In genomic region chr12:103053089-103053488, GRCh38 we compare ENCODE assay signal across 21 cellular contexts.
DNase-seq lines count a peak whose midpoint lies in the region; ATAC-seq, FAIRE-seq and TF ChIP-seq lines count a peak whose summit lies in the region.
"Had no signal": no experiment of that assay in that cellular context is flagged by ENCODE, and none has a peak within 500 bp of the region (broad histone marks: within the 10 kb centered on the region; RNA-seq: fewer than 3 reads in every experiment).

No MANE protein-coding gene starts in this region.

- no peak overlapping the region for H3K14ac ChIP-seq in H1 (ENCODE audit: insufficient read length)

- no peak overlapping the region for H2BK20ac ChIP-seq in H1 (ENCODE audit: low read length)

- no peaks in the 10 kb centered on the region for H3K4me1 ChIP-seq in HepG2 (ENCODE audit: insufficient read depth, low read length)
- H3K4me1 ChIP-seq in right lobe of liver, result no peaks in the 10 kb centered on the region
- H3K4me1 ChIP-seq in PC-9 (replicated peaks; ENCODE audit: insufficient read depth), result no peaks in the 10 kb centered on the region
- H3K4me1 ChIP-seq in H1 (replicated peaks in 1 of 4; ENCODE audit: control insufficient read depth in 3 of 4, insufficient read depth in 4 of 4, low read length in 3 of 4), result no peaks in the 10 kb centered on the region
- H3K4me1 ChIP-seq in kidney (ENCODE audit: control insufficient read depth in 1 of 2, insufficient read depth in 1 of 2, low read depth in 1 of 2, low read length in 2 of 2), result no peaks in the 10 kb centered on the region
- H3K4me1 ChIP-seq in gastroesophageal sphincter, result no peaks in the 10 kb centered on the region
- H3K4me1 ChIP-seq: A549; BLaER1 treated with 17β-estradiol and CSF1 and Interleukin-3, amounts not matched to agents 10 nM and 100 nM; Caco-2 had no signal

- H3K36me3 ChIP-seq in HepG2 (replicated peaks in 1 of 2; ENCODE audit: control insufficient read depth in 1 of 2, insufficient read depth in 2 of 2, low read length in 2 of 2), result no peaks in the 10 kb centered on the region
- no peaks in the 10 kb centered on the region for H3K36me3 ChIP-seq in right lobe of liver
- H3K36me3 ChIP-seq in PC-9 (ENCODE audit: low read depth), result no peaks in the 10 kb centered on the region
- H3K36me3 ChIP-seq in H1 (ENCODE audit: control insufficient read depth in 2 of 4, insufficient read depth in 4 of 4, low read length in 3 of 4), result no peaks in the 10 kb centered on the region
- no peaks in the 10 kb centered on the region for H3K36me3 ChIP-seq in kidney (ENCODE audit: control insufficient read depth in 1 of 2, insufficient read depth in 2 of 2, low read length in 2 of 2)
- H3K36me3 ChIP-seq in gastroesophageal sphincter, result no peaks in the 10 kb centered on the region
- H3K36me3 ChIP-seq: BLaER1 treated with 17β-estradiol and CSF1 and Interleukin-3, amounts not matched to agents 10 nM and 100 nM had no signal

- no peak overlapping the region for H3K4me3 ChIP-seq in HepG2 (replicated peaks in 1 of 3; ENCODE audit: insufficient read depth in 1 of 3, low read depth in 2 of 3, low read length in 3 of 3)
- H3K4me3 ChIP-seq in right lobe of liver, result no peak overlapping the region
- H3K4me3 ChIP-seq in PC-9, result no peak overlapping the region
- H3K4me3 ChIP-seq in H1 (ENCODE audit: extremely low read depth in 1 of 4, insufficient read depth in 2 of 4, low read depth in 3 of 4, low read length in 4 of 4), result no peak overlapping the region
- H3K4me3 ChIP-seq in kidney (ENCODE audit: low read length in 2 of 2), result no peak overlapping the region
- H3K4me3 ChIP-seq in gastroesophageal sphincter, result no peak overlapping the region
- H3K4me3 ChIP-seq: A549; BLaER1 treated with 17β-estradiol and CSF1 and Interleukin-3, amounts not matched to agents 10 nM and 100 nM had no signal

- TF ChIP-seq EP300 in HepG2 (IDR thresholded peaks at IDR 0.05; ENCODE audit: low read depth in 2 of 2, low read length in 2 of 2) (no peak), HepG2 (CRISPR knock-in tag; IDR thresholded peaks at IDR 0.05; ENCODE audit: borderline replicate concordance) (no peak), H1 (IDR thresholded peaks at IDR 0.05; ENCODE audit: borderline replicate concordance in 1 of 2, low read depth in 2 of 2, low read length in 2 of 2) (no peak), gastroesophageal sphincter (IDR thresholded peaks at IDR 0.05) (no peak)

- TF ChIP-seq CTCF in HepG2 (CRISPR knock-in tag; IDR thresholded peaks at IDR 0.05) (no peak), right lobe of liver (IDR thresholded peaks at IDR 0.05) (no peak), PC-9 (conservative IDR thresholded peaks at IDR 0.05) (no peak), H1 (IDR thresholded peaks at IDR 0.05; ENCODE audit: control extremely low read depth in 1 of 3, insufficient read depth in 1 of 3, low read depth in 1 of 3, low read length in 3 of 3) (no peak), kidney (IDR thresholded peaks at IDR 0.05; ENCODE audit: borderline replicate concordance, extremely low read depth, insufficient read depth) (no peak), gastroesophageal sphincter (IDR thresholded peaks at IDR 0.05) (no peak)

- H4K8ac ChIP-seq in H1 (ENCODE audit: extremely low read depth, insufficient read depth, low read length), result no peak overlapping the region

- H2AFZ ChIP-seq in HepG2 (ENCODE audit: low read length), result no peak overlapping the region
- H2AFZ ChIP-seq in PC-9, result peak overlapping the region; percentile 62
- H2AFZ ChIP-seq in H1 (ENCODE audit: low read length), result no peak overlapping the region

- H4K5ac ChIP-seq in H1 (ENCODE audit: insufficient read length, low read depth, low read length), result no peak overlapping the region

- no peaks in the 10 kb centered on the region for H3K9me2 ChIP-seq in PC-9 (ENCODE audit: insufficient read depth)

- no TSS peak for BruUV-seq in HepG2 (replicated peaks; lab: Mats Ljungman, UMichigan)
- no TSS peak for BruUV-seq in PC-9 (replicated peaks; lab: Mats Ljungman, UMichigan)

- no peak overlapping the region for H2BK120ac ChIP-seq in H1 (replicated peaks; ENCODE audit: low read depth, low read length)

- no peak for FAIRE-seq in HepG2 (lab: Jason Lieb, UNC)
- no peak for FAIRE-seq in H1 (lab: Jason Lieb, UNC)
- no peak for FAIRE-seq in kidney (lab: Jason Lieb, UNC)
- FAIRE-seq: A549, D721Med, G401.6, GM12891 had no signal

- POLR2A ChIA-PET in HepG2 (lab: Yijun Ruan, JAX) (no interaction called here), PC-9 (lab: Charles Lee; ENCODE audit: unreplicated experiment) (no interaction called here), H1 (lab: Charles Lee; ENCODE audit: partially characterized antibody) (no interaction called here)

- no peak for DNase-seq in HepG2 (ENCODE audit: low spot score)
- no peak for DNase-seq in right lobe of liver
- no peak for DNase-seq in PC-9
- DNase-seq in H1 (ENCODE audit: low read depth in 1 of 2, low spot score in 2 of 2), result no peak
- DNase-seq in NCI-H345 treated with DMSO at 0.1 percent for 48 hours (lab: John Stamatoyannopoulos, UW; ENCODE audit: unreplicated experiment), result no peak
- DNase-seq in kidney, result no peak
- DNase-seq: AML-193; Caco-2; Calu3; CD4-positive, alpha-beta T cell; CD8-positive, alpha-beta T cell; DMS79 treated with DMSO at 0.1 percent for 48 hours; GF-D8 had no signal

- H3K27ac ChIP-seq in HepG2 (ENCODE audit: extremely low read length, insufficient read depth, low read length) (no peak overlapping the region), right lobe of liver (no peak overlapping the region), PC-9 (no peak overlapping the region), H1 (ENCODE audit: low read depth, low read length) (no peak overlapping the region), kidney (ENCODE audit: low read depth in 2 of 2, low read length in 2 of 2) (no peak overlapping the region), gastroesophageal sphincter (no peak overlapping the region)
- H3K27ac ChIP-seq: 22Rv1; A549; BLaER1 treated with 17β-estradiol and CSF1 and Interleukin-3, amounts not matched to agents 10 nM and 100 nM; C4-2B had no signal

- H3K9ac ChIP-seq in HepG2 (ENCODE audit: insufficient read depth, low read depth, low read length) (no peak overlapping the region), H1 (replicated peaks in 1 of 4; ENCODE audit: extremely low read depth in 1 of 4, low read depth in 3 of 4, low read length in 3 of 4) (no peak overlapping the region), kidney (ENCODE audit: low read length in 2 of 2) (no peak overlapping the region)
- H3K9ac ChIP-seq: BLaER1 treated with 17β-estradiol and CSF1 and Interleukin-3, amounts not matched to agents 10 nM and 100 nM had no signal

- no peaks in the 10 kb centered on the region for H4K20me1 ChIP-seq in HepG2 (ENCODE audit: insufficient read depth, low read length)
- no peaks in the 10 kb centered on the region for H4K20me1 ChIP-seq in PC-9 (ENCODE audit: insufficient read depth)
- H4K20me1 ChIP-seq in H1 (replicated peaks in 1 of 2; ENCODE audit: control insufficient read depth in 1 of 2, insufficient read depth in 2 of 2, low read length in 2 of 2), result no peaks in the 10 kb centered on the region
- H4K20me1 ChIP-seq: BLaER1 treated with 17β-estradiol and CSF1 and Interleukin-3, amounts not matched to agents 10 nM and 100 nM had no signal

- H3K27me3 ChIP-seq in HepG2 (ENCODE audit: control insufficient read depth in 1 of 2, insufficient read depth in 2 of 2, low read length in 2 of 2) (no peaks in the 10 kb centered on the region), right lobe of liver (no peaks in the 10 kb centered on the region), PC-9 (ENCODE audit: insufficient read depth, low read depth) (no peaks in the 10 kb centered on the region), H1 (replicated peaks in 1 of 4; ENCODE audit: control insufficient read depth in 3 of 4, extremely low read depth in 1 of 4, insufficient read depth in 3 of 4, low read length in 3 of 4) (no peaks in the 10 kb centered on the region), gastroesophageal sphincter (no peaks in the 10 kb centered on the region)
- H3K27me3 ChIP-seq: BLaER1 treated with 17β-estradiol and CSF1 and Interleukin-3, amounts not matched to agents 10 nM and 100 nM had no signal

- in situ Hi-C loops in HepG2 (cut with HindIII; ENCODE audit: extremely low pct_ligation_motif_present, low pct_unique_long_range_greater_than_20kb), result no loop called here

- no peak overlapping the region for H4K91ac ChIP-seq in H1 (replicated peaks; ENCODE audit: insufficient read length, low read length)

- H3K79me2 ChIP-seq in HepG2 (ENCODE audit: insufficient read depth, low read length), result no peaks in the 10 kb centered on the region
- H3K79me2 ChIP-seq in PC-9 (ENCODE audit: low read depth), result no peaks in the 10 kb centered on the region
- H3K79me2 ChIP-seq in H1 (ENCODE audit: control insufficient read depth in 1 of 2, insufficient read depth in 2 of 2, low read length in 2 of 2), result no peaks in the 10 kb centered on the region

- no peak overlapping the region for H2BK15ac ChIP-seq in H1 (ENCODE audit: low read length)

- no peaks in the 10 kb centered on the region for H3F3A ChIP-seq in PC-9 (ENCODE audit: insufficient read depth, low read depth)

- no peak overlapping the region for H2BK5ac ChIP-seq in H1 (ENCODE audit: low read depth, low read length)

- no peak overlapping the region for H3K23ac ChIP-seq in H1 (ENCODE audit: insufficient read length)

- ATAC-seq in HepG2 (no peak), right lobe of liver (no peak), gastroesophageal sphincter (no peak)
- ATAC-seq: A549; CD8-positive, alpha-beta T cell had no signal

- intact Hi-C loops in HepG2 (cut with micrococcal nuclease; ENCODE audit: unreplicated experiment) (no loop called here), right lobe of liver (cut with DNase I) (no loop called here), PC-9 (cut with micrococcal nuclease; ENCODE audit: unreplicated experiment) (no loop called here), kidney (cut with DNase I) (no loop called here)

- no peak overlapping the region for H3K56ac ChIP-seq in H1 (replicated peaks; ENCODE audit: insufficient read length, low read depth, low read length)

- CTCF ChIA-PET in HepG2 (lab: Yijun Ruan, JAX; ENCODE audit: low intra/inter-chr PET ratio, low total read pairs) (no interaction called here), PC-9 (lab: Charles Lee) (no interaction called here), H1 (lab: Charles Lee; ENCODE audit: partially characterized antibody) (no interaction called here)

- no peak for TF ChIP-seq RAD21 in HepG2 (CRISPR knock-in tag; IDR thresholded peaks at IDR 0.05)
- no peak for TF ChIP-seq RAD21 in H1 (IDR thresholded peaks at IDR 0.05 in 1 of 2, conservative IDR thresholded peaks at IDR 0.05 in 1 of 2; ENCODE audit: low read depth in 2 of 2, low read length in 2 of 2)

- H2BK12ac ChIP-seq in H1 (ENCODE audit: low read depth, low read length), result no peak overlapping the region

- no peak overlapping the region for H3K4ac ChIP-seq in H1 (replicated peaks; ENCODE audit: insufficient read length, low read depth, low read length)

- H3K23me2 ChIP-seq in H1 (ENCODE audit: low read depth, low read length), result no peaks in the 10 kb centered on the region

- no peak overlapping the region for H2AK5ac ChIP-seq in H1 (ENCODE audit: low read depth, low read length)

- no peaks in the 10 kb centered on the region for H3K79me1 ChIP-seq in H1 (ENCODE audit: low read depth, low read length)

- no peak for TF ChIP-seq POLR2A in HepG2 (IDR thresholded peaks at IDR 0.05; ENCODE audit: insufficient read depth in 1 of 2, low read depth in 2 of 2, low read length in 2 of 2)
- TF ChIP-seq POLR2A in right lobe of liver (IDR thresholded peaks at IDR 0.05), result no peak
- no peak for TF ChIP-seq POLR2A in H1 (IDR thresholded peaks at IDR 0.05; ENCODE audit: control extremely low read depth in 1 of 2, low read depth in 2 of 2, low read length in 2 of 2)
- TF ChIP-seq POLR2A in gastroesophageal sphincter (IDR thresholded peaks at IDR 0.05), result no peak

- H3K18ac ChIP-seq in H1 (ENCODE audit: extremely low read depth, low read length), result no peak overlapping the region

- H3K4me2 ChIP-seq in HepG2 (ENCODE audit: low read depth, low read length) (no peak overlapping the region), PC-9 (no peak overlapping the region), H1 (ENCODE audit: insufficient read depth in 1 of 2, low read depth in 2 of 2, low read length in 2 of 2) (no peak overlapping the region)
- H3K4me2 ChIP-seq: A549; BLaER1 treated with 17β-estradiol and CSF1 and Interleukin-3, amounts not matched to agents 10 nM and 100 nM had no signal

- no peaks in the 10 kb centered on the region for H3K9me3 ChIP-seq in HepG2 (ENCODE audit: low read length)
- no peaks in the 10 kb centered on the region for H3K9me3 ChIP-seq in right lobe of liver
- no peaks in the 10 kb centered on the region for H3K9me3 ChIP-seq in PC-9 (ENCODE audit: insufficient read depth, low read depth)
- no peaks in the 10 kb centered on the region for H3K9me3 ChIP-seq in H1 (ENCODE audit: insufficient read depth in 2 of 2, low read depth in 1 of 2, low read length in 1 of 2)
- no peaks in the 10 kb centered on the region for H3K9me3 ChIP-seq in kidney (ENCODE audit: control insufficient read depth in 1 of 2, low read length in 2 of 2)
- no peaks in the 10 kb centered on the region for H3K9me3 ChIP-seq in gastroesophageal sphincter
- H3K9me3 ChIP-seq: A549; BLaER1 treated with 17β-estradiol and CSF1 and Interleukin-3, amounts not matched to agents 10 nM and 100 nM; Caco-2 had no signal

Comparison
In these comparisons a context has a peak if more than half of its experiments do, and no peak if none do; other contexts are left out.
1. Of the 41 proteins assayed by ChIP-seq in both HepG2 and H1: peak only in HepG2: none; only in H1: none; in both: CEBPB; in neither: 40.